ENCODE assay signal across 5 cellular contexts in the genomic region with DNA sequence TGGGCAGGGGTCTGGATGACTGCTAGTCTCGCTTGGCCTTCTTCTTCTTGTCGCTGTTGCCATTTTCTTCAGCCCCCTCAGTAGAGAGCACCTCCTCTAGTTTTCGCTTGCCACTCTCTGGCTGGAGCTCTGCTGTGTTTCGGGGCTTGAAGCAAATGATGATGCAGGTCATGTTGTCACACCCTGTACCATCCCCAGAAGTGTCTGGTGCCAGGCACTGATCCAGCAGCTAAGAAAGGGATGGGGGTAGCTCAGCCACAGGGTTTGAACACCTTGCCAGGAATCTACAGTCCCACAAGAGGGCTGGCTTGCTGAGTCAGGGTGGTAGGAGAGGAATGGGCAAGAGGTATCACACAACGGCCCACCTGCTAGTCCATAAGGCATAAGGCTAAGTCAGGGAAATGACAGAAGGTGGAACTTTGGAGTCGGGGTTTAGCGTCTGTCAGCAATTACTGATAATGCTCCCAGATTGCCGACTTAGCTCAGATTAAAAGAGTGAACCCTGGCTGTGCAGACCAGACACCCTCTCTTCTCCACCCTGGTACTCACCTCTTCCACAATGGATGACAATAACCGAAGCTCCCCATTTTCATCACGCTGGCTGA. TPM values are rescaled to one million over a fixed set of nuclear protein-coding genes. Genes with fewer than 3 reads are reported as not detected.
DNase-seq lines count a peak whose midpoint lies in the region; ATAC-seq and TF ChIP-seq lines count a peak whose summit lies in the region.

No MANE protein-coding gene starts in this region.

- peaks cover 8% of the 10 kb centered on the region for H3K36me3 ChIP-seq in smooth muscle cell (ENCODE audit: low read depth)

- DNase-seq in NCI-H82 treated with DMSO at 0.1 percent for 48 hours (lab: John Stamatoyannopoulos, UW; ENCODE audit: unreplicated experiment) (peak; percentile 72), smooth muscle cell (lab: John Stamatoyannopoulos, UW; ENCODE audit: unreplicated experiment) (no peak), dermis blood vessel endothelial cell (no peak)

- no peak overlapping the region for H2AFZ ChIP-seq in smooth muscle cell (ENCODE audit: low read depth)

- no peaks in the 10 kb centered on the region for H3K27me3 ChIP-seq in smooth muscle cell (ENCODE audit: low read depth)

- TF ChIP-seq CTCF in smooth muscle cell (IDR thresholded peaks at IDR 0.05; ENCODE audit: borderline replicate concordance, insufficient read depth, poor library complexity, severe bottlenecking) = no peak

- peak overlapping the region; percentile 97 for H3K9ac ChIP-seq in smooth muscle cell (ENCODE audit: low read depth)

- ATAC-seq in GM19351 (IDR thresholded peaks at IDR 0.05; ENCODE audit: unreplicated experiment) = no peak

- H3K27ac ChIP-seq in cingulate gyrus (ENCODE audit: low read depth, low read length) (peak overlapping the region; percentile 86), smooth muscle cell (ENCODE audit: low read depth) (peak overlapping the region; percentile 94)

- H3F3A ChIP-seq in smooth muscle cell (ENCODE audit: low read depth) = no peaks in the 10 kb centered on the region

- peaks cover 7% of the 10 kb centered on the region for H3K4me1 ChIP-seq in smooth muscle cell (ENCODE audit: low read depth)

- H3K4me2 ChIP-seq in smooth muscle cell = peak overlapping the region; percentile 98

- 94% methylated on average over 10 of the region's 10 CpGs for WGBS in smooth muscle cell (ENCODE audit: low lambda C conversion rate)

- no peaks in the 10 kb centered on the region for H4K20me1 ChIP-seq in smooth muscle cell (ENCODE audit: low read depth)

- no peaks in the 10 kb centered on the region for H3K9me3 ChIP-seq in smooth muscle cell (replicated peaks; ENCODE audit: low read depth)

- H3K4me3 ChIP-seq in smooth muscle cell = no peak overlapping the region

- peaks cover 19% of the 10 kb centered on the region for H3K79me2 ChIP-seq in smooth muscle cell (ENCODE audit: low read depth)

RNA-seq across cellular contexts. Expression of a gene that starts 1.1 kb away (rescaled TPM):
- 6.5 and 7.6 TPM in 2 replicates for total RNA-seq in smooth muscle cell
- polyA plus RNA-seq in smooth muscle cell = 15.7 and 21.3 TPM in 2 replicates
- total RNA-seq in dermis blood vessel endothelial cell = 8.0 and 9.3 TPM in 2 replicates

RNA-seq across cellular contexts. Expression of a gene that starts 11.3 kb away (rescaled TPM):
- total RNA-seq in smooth muscle cell (84.5 and 88.4 TPM in 2 replicates), dermis blood vessel endothelial cell (143 and 158 TPM in 2 replicates)
- 128 and 155 TPM in 2 replicates for polyA plus RNA-seq in smooth muscle cell

RNA-seq across cellular contexts. Expression of a gene that starts 11.5 kb away (rescaled TPM):
- total RNA-seq in smooth muscle cell (30.6 and 36.4 TPM in 2 replicates), dermis blood vessel endothelial cell (27.1 and 29.3 TPM in 2 replicates)
- 70.2 and 80.0 TPM in 2 replicates for polyA plus RNA-seq in smooth muscle cell

RNA-seq across cellular contexts. Expression of a gene that starts 25.1 kb away (rescaled TPM):
- total RNA-seq in smooth muscle cell (37.7 and 42.3 TPM in 2 replicates), dermis blood vessel endothelial cell (26.7 and 37.4 TPM in 2 replicates)
- 40.3 and 53.8 TPM in 2 replicates for polyA plus RNA-seq in smooth muscle cell

RNA-seq across cellular contexts. Expression of a gene that starts 27.7 kb away (rescaled TPM):
- 30.2 and 32.8 TPM in 2 replicates for total RNA-seq in smooth muscle cell
- polyA plus RNA-seq in smooth muscle cell = 48.7 and 60.0 TPM in 2 replicates
- total RNA-seq in dermis blood vessel endothelial cell = 109 and 164 TPM in 2 replicates
